In the genomic region with DNA sequence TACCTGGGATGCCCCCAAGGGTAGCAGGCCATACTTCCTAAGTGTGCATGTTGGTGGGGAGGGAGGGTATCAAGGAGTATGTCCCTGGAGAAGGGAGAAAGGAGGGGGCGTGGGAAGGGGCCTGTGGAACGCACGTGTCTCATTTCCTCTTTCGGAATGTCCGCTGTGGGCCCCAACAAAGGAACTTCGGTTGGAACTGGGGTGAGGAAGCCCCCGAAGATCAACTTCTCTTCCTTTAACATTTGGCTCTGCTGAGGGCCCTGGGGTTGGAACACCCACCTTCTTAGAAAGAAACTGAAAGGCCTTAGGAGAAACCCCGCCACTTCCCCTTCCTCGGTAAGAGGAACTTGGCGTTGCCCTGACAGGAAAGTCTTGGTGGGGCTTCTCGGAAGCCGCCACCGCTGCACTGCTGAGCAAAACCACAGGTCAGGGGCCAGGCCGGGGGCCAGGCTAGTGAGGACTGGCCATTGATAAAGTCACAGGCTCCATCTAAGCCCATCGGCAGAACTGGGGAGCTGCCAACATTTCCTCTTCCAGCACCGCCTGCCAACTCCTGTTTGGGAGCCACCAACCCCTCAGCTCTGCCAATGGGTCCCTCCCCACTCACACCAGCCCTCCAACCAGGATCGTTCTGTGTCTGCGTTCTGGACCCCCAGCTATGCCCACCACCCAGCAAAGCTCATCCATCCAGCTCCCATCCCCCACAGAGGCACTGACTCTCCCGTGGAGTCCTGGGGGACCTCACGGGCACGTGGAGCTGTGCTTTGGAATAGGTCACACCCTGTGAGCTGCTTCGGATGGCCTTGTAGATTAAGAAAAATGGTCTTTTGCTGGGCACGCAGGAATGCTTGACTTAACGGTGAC, we compare ENCODE assay signal across 8 cellular contexts. TPM values are rescaled to one million over a fixed set of nuclear protein-coding genes. Genes with fewer than 3 reads are reported as not detected.
A peak's percentile ranks its signal among the peaks of the same experiment; 100 is the strongest.
DNase-seq lines count a peak whose midpoint lies in the region; ATAC-seq, FAIRE-seq and TF ChIP-seq lines count a peak whose summit lies in the region.

No MANE protein-coding gene starts in this region.

- H3K4me3 ChIP-seq in MM.1S (ENCODE audit: low read length) (peak overlapping the region; percentile 43), right atrium auricular region (no peak overlapping the region)

- H3K9me2 ChIP-seq in MM.1S (replicated peaks; ENCODE audit: insufficient read depth, low read length): no peaks in the 10 kb centered on the region

- H3K9me3 ChIP-seq in MM.1S (replicated peaks; ENCODE audit: insufficient read depth, low read length) (no peaks in the 10 kb centered on the region), right atrium auricular region (no peaks in the 10 kb centered on the region)

- H3K79me2 ChIP-seq in MM.1S (ENCODE audit: low read length): no peaks in the 10 kb centered on the region

- peaks cover 49% of the 10 kb centered on the region for H3K4me1 ChIP-seq in MM.1S (ENCODE audit: low read length)
- H3K4me1 ChIP-seq in right atrium auricular region: peaks cover 0 to 23% of the 10 kb centered on the region in 2 donors

- peak; percentile 54 for FAIRE-seq in GM12892 (lab: Jason Lieb, UNC)

- 0 out of 2 replicates have a peak, but pooled peaks have one; percentile 19 for TF ChIP-seq POLR2A in GM12892 (IDR thresholded peaks at IDR 0.05; ENCODE audit: low read depth, low read length)

- peak overlapping the region; percentile 24 for H3K9ac ChIP-seq in MM.1S (ENCODE audit: low read length)

- H3K4me2 ChIP-seq in MM.1S (ENCODE audit: low read depth, low read length): peak overlapping the region; percentile 42

- no peak for ATAC-seq in HG03520 (IDR thresholded peaks at IDR 0.05; ENCODE audit: unreplicated experiment)
- ATAC-seq in GM18519 (IDR thresholded peaks at IDR 0.05; ENCODE audit: low FRiP score, unreplicated experiment): no peak
- ATAC-seq in GM21723 (IDR thresholded peaks at IDR 0.05; ENCODE audit: unreplicated experiment): no peak

- no peaks in the 10 kb centered on the region for H3K27me3 ChIP-seq in MM.1S (replicated peaks; ENCODE audit: insufficient read depth, low read length)
- H3K27me3 ChIP-seq in right atrium auricular region: no peaks in the 10 kb centered on the region

- peak overlapping the region; percentile 55 for H2AFZ ChIP-seq in MM.1S (ENCODE audit: low read length)

- peak overlapping the region; percentile 93; the same call in 1 of the 2 replicates for H3K27ac ChIP-seq in MM.1S (ENCODE audit: low read length)
- peak overlapping the region; percentile 10 to 12 for H3K27ac ChIP-seq in right atrium auricular region

- H4K20me1 ChIP-seq in MM.1S (ENCODE audit: insufficient read depth, low read length): no peaks in the 10 kb centered on the region

- no peak for TF ChIP-seq CTCF in MM.1S (IDR thresholded peaks at IDR 0.05; ENCODE audit: low read length)
- no peak for TF ChIP-seq CTCF in right atrium auricular region (IDR thresholded peaks at IDR 0.05)

- peaks cover 10% of the 10 kb centered on the region for H3F3A ChIP-seq in MM.1S (ENCODE audit: insufficient read depth, low read length)

- DNase-seq in GM12892 (ENCODE audit: insufficient read length) (peak; percentile 76), MM.1S (peak; percentile 59), activated T-cell treated with anti-CD3 and anti-CD28 coated beads for 1 hour (ENCODE audit: low read depth) (peak; percentile 22), right atrium auricular region (ENCODE audit: low spot score) (peak; percentile 71)
- peak; percentile 49 for DNase-seq in stimulated activated CD8-positive, alpha-beta memory T cell treated with anti-CD3 and anti-CD28 coated beads, Interleukin-12 subunit alpha, Interleukin-12 subunit beta, amount 100 ng/mL, for 4 hours (ENCODE audit: low read depth)

- H3K36me3 ChIP-seq in MM.1S (replicated peaks; ENCODE audit: insufficient read depth, low read length) (no peaks in the 10 kb centered on the region), right atrium auricular region (no peaks in the 10 kb centered on the region)

RNA-seq across cellular contexts. Expression of a gene that starts 44.8 kb away (rescaled TPM):
- 19.4 TPM for polyA plus RNA-seq in GM12892 (2012; ENCODE audit: missing spikeins)
- total RNA-seq in right atrium auricular region: 1 to 10 TPM; 4.9 to 8.0 TPM

Comparison
In these comparisons a context has a peak if more than half of its experiments do, and no peak if none do; other contexts are left out.
1. DNase-seq: peak in every context shown above with its lines; median percentile 76 in GM12892; 71 in right atrium auricular region; 59 in MM.1S; 49 in stimulated activated CD8-positive, alpha-beta memory T cell treated with anti-CD3 and anti-CD28 coated beads, Interleukin-12 subunit alpha, Interleukin-12 subunit beta, amount 100 ng/mL, for 4 hours; 22 in activated T-cell treated with anti-CD3 and anti-CD28 coated beads for 1 hour.